ENCODE assay signal across 7 cellular contexts in genomic region chr19:40652303-40652702, GRCh38. TPM values are rescaled to one million over a fixed set of nuclear protein-coding genes. Genes with fewer than 3 reads are reported as not detected.
DNase-seq lines count a peak whose midpoint lies in the region; ATAC-seq, FAIRE-seq and TF ChIP-seq lines count a peak whose summit lies in the region.
"Not testable (repeated sequence)": the region's sequence is repeated elsewhere in the genome, so short reads cannot be mapped to it uniquely, and the experiment has no call there.

No MANE protein-coding gene starts in this region.

- H3K18ac ChIP-seq in IMR-90 (ENCODE audit: low read depth, low read length) = not testable (repeated sequence)

- H3K23ac ChIP-seq in IMR-90 (ENCODE audit: low read depth, low read length) = not testable (repeated sequence)

- not testable (repeated sequence) for H3K4me1 ChIP-seq in IMR-90 (ENCODE audit: control insufficient read depth, insufficient read depth, low read length)
- H3K4me1 ChIP-seq in ascending aorta (peaks cover 7 to 22% of the 10 kb centered on the region in 2 donors), esophagus muscularis mucosa (peaks cover 17 to 26% (median 24%) of the 10 kb centered on the region in 4 donors), left ventricle myocardium inferior (peaks cover 31% of the 10 kb centered on the region), sigmoid colon (peaks cover 0 to 22% (median 20%) of the 10 kb centered on the region in 4 donors), thoracic aorta (ENCODE audit: control insufficient read depth in 1 of 2, low read depth in 2 of 2) (peaks cover 17 to 26% of the 10 kb centered on the region in 2 donors)

- not testable (repeated sequence) for H3K4me3 ChIP-seq in IMR-90 (ENCODE audit: insufficient read depth, low read depth, low read length); ascending aorta; esophagus muscularis mucosa; left ventricle myocardium inferior; sigmoid colon; thoracic aorta

- TF ChIP-seq POLR2A in GM12891 (IDR thresholded peaks at IDR 0.05; ENCODE audit: low read depth, low read length); IMR-90 (IDR thresholded peaks at IDR 0.05; ENCODE audit: low read depth, low read length); esophagus muscularis mucosa (IDR thresholded peaks at IDR 0.05; ENCODE audit: low read depth); sigmoid colon (IDR thresholded peaks at IDR 0.05): not testable (repeated sequence)

- not testable (repeated sequence) for H2BK20ac ChIP-seq in IMR-90 (ENCODE audit: low read depth, low read length)

- DNase-seq in GM12891 (ENCODE audit: insufficient read length, low spot score); IMR-90; ascending aorta (ENCODE audit: low spot score in 2 of 2); esophagus muscularis mucosa (ENCODE audit: extremely low spot score); left ventricle myocardium inferior; sigmoid colon; thoracic aorta (ENCODE audit: low spot score): not testable (repeated sequence)

- not testable (repeated sequence) for H4K20me1 ChIP-seq in IMR-90 (ENCODE audit: insufficient read depth, low read length)

- TF ChIP-seq EP300 in esophagus muscularis mucosa (IDR thresholded peaks at IDR 0.05); sigmoid colon (IDR thresholded peaks at IDR 0.05): not testable (repeated sequence)

- TF ChIP-seq CTCF in IMR-90 (conservative IDR thresholded peaks at IDR 0.05; ENCODE audit: low read depth, low read length); ascending aorta (IDR thresholded peaks at IDR 0.05); esophagus muscularis mucosa (IDR thresholded peaks at IDR 0.05); left ventricle myocardium inferior (IDR thresholded peaks at IDR 0.05; ENCODE audit: borderline replicate concordance); sigmoid colon (IDR thresholded peaks at IDR 0.05); thoracic aorta (IDR thresholded peaks at IDR 0.05): not testable (repeated sequence)

- CTCF ChIA-PET in IMR-90 (lab: Yijun Ruan, JAX) = interaction anchor here (0.7 to 1.6 kb wide), 2 partner anchors 17 to 492 kb away, joined by 3 to 5 read pairs; no protein-coding TSS in a partner anchor

- not testable (repeated sequence) for H4K8ac ChIP-seq in IMR-90 (ENCODE audit: low read depth in 2 of 2, low read length in 2 of 2)

- H2AFZ ChIP-seq in IMR-90 (replicated peaks; ENCODE audit: low read length, poor library complexity) = not testable (repeated sequence)

- H4K91ac ChIP-seq in IMR-90 (ENCODE audit: insufficient read depth, low read depth, low read length) = not testable (repeated sequence)

- dilution Hi-C loops in IMR-90 (cut with HindIII; ENCODE audit: low sequenced_read_pairs, unreplicated experiment) = not testable (repeated sequence)

- not testable (repeated sequence) for H3K56ac ChIP-seq in IMR-90 (ENCODE audit: extremely low read depth, insufficient read depth, low read length)

- not testable (repeated sequence) for H3K9me1 ChIP-seq in IMR-90 (ENCODE audit: insufficient read depth, low read length)

- H3K4me2 ChIP-seq in IMR-90 (ENCODE audit: low read depth, low read length) = not testable (repeated sequence)

- H3K27ac ChIP-seq in IMR-90 (ENCODE audit: insufficient read depth, low read length) = not testable (repeated sequence)
- H3K27ac ChIP-seq in ascending aorta (peak overlapping the region; percentile 49 to 63), esophagus muscularis mucosa (replicated peaks in 1 of 4) (peak overlapping the region; percentile 32 to 79 (median 70)), left ventricle myocardium inferior (replicated peaks) (peak overlapping the region; percentile 44), sigmoid colon (peak overlapping the region; percentile 59 to 66 (median 64)), thoracic aorta (peak overlapping the region; percentile 29 to 63)

- peak; percentile 61 for FAIRE-seq in GM12891 (lab: Jason Lieb, UNC)

- not testable (repeated sequence) for H2AK5ac ChIP-seq in IMR-90 (ENCODE audit: low read depth, low read length)

- WGBS in IMR-90 (ENCODE audit: extremely low coverage in 2 of 2, insufficient read length in 1 of 2), 2 experiments = 100% methylated on average over 2 of the region's 11 CpGs; no CpG with 5 or more reads in 1 of the 2 experiments
- 91% methylated on average over 11 of the region's 11 CpGs for WGBS in esophagus muscularis mucosa
- WGBS in sigmoid colon, 2 donors = 82 to 90% methylated on average over 11 of the region's 11 CpGs

- peak overlapping the region; percentile 40; the same call in 1 of the 2 replicates for H2BK120ac ChIP-seq in IMR-90 (ENCODE audit: low read depth, low read length)

- intact Hi-C loops in IMR-90 (cut with micrococcal nuclease); esophagus muscularis mucosa (cut with DNase I); left ventricle myocardium inferior (cut with micrococcal nuclease); sigmoid colon (cut with DNase I): not testable (repeated sequence)
- intact Hi-C loops in ascending aorta (cut with DNase I) = loop anchor here (5.0 kb wide), 1 partner anchor 40 kb away; the partner anchor contains the start of gene NUMBL

- H3K9ac ChIP-seq in IMR-90 (ENCODE audit: low read depth, low read length) = not testable (repeated sequence)

- not testable (repeated sequence) for H4K5ac ChIP-seq in IMR-90 (ENCODE audit: low read depth, low read length)

- not testable (repeated sequence) for H3K36me3 ChIP-seq in IMR-90 (ENCODE audit: control insufficient read depth, insufficient read depth, low read length); ascending aorta; esophagus muscularis mucosa; left ventricle myocardium inferior; sigmoid colon; thoracic aorta

- not testable (repeated sequence) for H3K14ac ChIP-seq in IMR-90 (replicated peaks; ENCODE audit: low read depth, low read length)

- in situ Hi-C loops in IMR-90 (cut with MboI; ENCODE audit: low sequenced_read_pairs) = loop anchor here (10.0 to 25.0 kb wide), 2 partner anchors 492 to 610 kb away; partner anchors contain the start of gene HNRNPUL1

- not testable (repeated sequence) for H2BK15ac ChIP-seq in IMR-90 (ENCODE audit: low read depth, low read length)

- not testable (repeated sequence) for H2BK5ac ChIP-seq in IMR-90 (ENCODE audit: low read depth, low read length, poor library complexity, severe bottlenecking)

- H2AK9ac ChIP-seq in IMR-90 (replicated peaks; ENCODE audit: low read depth, low read length, poor library complexity) = not testable (repeated sequence)

- not testable (repeated sequence) for ATAC-seq in IMR-90 (ENCODE audit: low read depth); thoracic aorta (ENCODE audit: insufficient number of reproducible peaks, low FRiP score, low read depth)

- H3K9me3 ChIP-seq in IMR-90 (ENCODE audit: control insufficient read depth, insufficient read depth, low read length); ascending aorta; esophagus muscularis mucosa; left ventricle myocardium inferior (replicated peaks); sigmoid colon; thoracic aorta: not testable (repeated sequence)

- H3K79me1 ChIP-seq in IMR-90 (ENCODE audit: low read depth in 1 of 2, low read length in 2 of 2) = not testable (repeated sequence)

- TF ChIP-seq RAD21 in IMR-90 (IDR thresholded peaks at IDR 0.05; ENCODE audit: low read length) = not testable (repeated sequence)

- POLR2A ChIA-PET in IMR-90 (lab: Charles Lee; ENCODE audit: unreplicated experiment) = not testable (repeated sequence)

- H3K27me3 ChIP-seq in IMR-90 (ENCODE audit: control insufficient read depth, insufficient read depth, low read length); ascending aorta; esophagus muscularis mucosa; left ventricle myocardium inferior (ENCODE audit: low read depth); sigmoid colon; thoracic aorta (replicated peaks; ENCODE audit: insufficient read depth): not testable (repeated sequence)

- not testable (repeated sequence) for BruUV-seq in IMR-90 (replicated peaks; lab: Mats Ljungman, UMichigan)

- not testable (repeated sequence) for H3K4ac ChIP-seq in IMR-90 (ENCODE audit: low read depth, low read length)

RNA-seq across cellular contexts. Expression of gene NUMBL, which starts 38.1 kb away (rescaled TPM):
- 4.1 TPM for polyA plus RNA-seq in GM12891 (2012; ENCODE audit: low read depth, missing spikeins)
- total RNA-seq in IMR-90 (2012; rRNA removed) (6.3 and 6.9 TPM in 2 replicates), ascending aorta (360 TPM), esophagus muscularis mucosa (10 to 100 TPM; 28.2 to 51.7 (median 41.5) TPM), left ventricle myocardium inferior (14.7 TPM), sigmoid colon (10 to 100 TPM; 21.9 to 38.2 (median 25.0) TPM), thoracic aorta (100 to 1,000 TPM; 101 to 133 TPM)
- polyA plus RNA-seq in IMR-90 (2012; rRNA removed) (29.0 and 29.8 TPM in 2 replicates), sigmoid colon (10 to 100 TPM in 1 of 3 donors, 1 to 10 TPM in 2; 3.0 to 13.7 (median 9.6) TPM)
- 45.8 and 88.1 TPM in 2 replicates for polyA plus RNA-seq in IMR-90 (2012; cell fraction: cytosol; rRNA removed)
- polyA plus RNA-seq in IMR-90 (2012; cell fraction: nucleus; rRNA removed; ENCODE audit: low replicate concordance) = 107 and 168 TPM in 2 replicates

RNA-seq across cellular contexts. Expression of gene LTBP4, which starts 51.1 kb away (rescaled TPM):
- 15.3 TPM for polyA plus RNA-seq in GM12891 (2012; ENCODE audit: low read depth, missing spikeins)
- 4.4 and 14.7 TPM in 2 replicates for total RNA-seq in IMR-90 (2012; rRNA removed)
- polyA plus RNA-seq in IMR-90 (2012; rRNA removed) = 61.6 and 70.3 TPM in 2 replicates
- 121 and 133 TPM in 2 replicates for polyA plus RNA-seq in IMR-90 (2012; cell fraction: cytosol; rRNA removed)
- polyA plus RNA-seq in IMR-90 (2012; cell fraction: nucleus; rRNA removed; ENCODE audit: low replicate concordance) = 202 and 477 TPM in 2 replicates
- 691 TPM for total RNA-seq in ascending aorta
- 100 to 1,000 TPM; 358 to 430 (median 397) TPM for total RNA-seq in esophagus muscularis mucosa
- 260 TPM for total RNA-seq in left ventricle myocardium inferior
- 100 to 1,000 TPM; 107 to 206 (median 176) TPM for total RNA-seq in sigmoid colon
- polyA plus RNA-seq in sigmoid colon = 100 to 1,000 TPM in 1 of 3 donors, 10 to 100 TPM in 2; 31.9 to 118 (median 41.4) TPM
- 100 to 1,000 TPM; 687 to 905 TPM for total RNA-seq in thoracic aorta
